Comparison of ENCODE assay signal across 8 cellular contexts in genomic region chr1:172399369-172400072, GRCh38. TPM values are rescaled to one million over a fixed set of nuclear protein-coding genes. Genes with fewer than 3 reads are reported as not detected.
DNase-seq lines count a peak whose midpoint lies in the region; ATAC-seq and TF ChIP-seq lines count a peak whose summit lies in the region.

No MANE protein-coding gene starts in this region.

- POLR2A ChIA-PET in HCT116 (lab: Charles Lee): interaction anchor here (1.2 kb wide), 1 partner anchor 397 kb away, joined by 3 read pairs; no protein-coding TSS in a partner anchor

- no peak for TF ChIP-seq POLR2A in HCT116 (IDR thresholded peaks at IDR 0.05; ENCODE audit: borderline replicate concordance, extremely low read depth, insufficient read depth, insufficient read length)

- H3K36me3 ChIP-seq in HCT116 (ENCODE audit: control insufficient read depth in 1 of 2, insufficient read depth in 2 of 2, low read length in 2 of 2) (no peaks in the 10 kb centered on the region), OCI-LY3 (replicated peaks; ENCODE audit: low read depth, low read length) (no peaks in the 10 kb centered on the region)

- H2AFZ ChIP-seq in HCT116 (ENCODE audit: low read depth, low read length, poor library complexity, severe bottlenecking) (peak overlapping the region; percentile 74), OCI-LY3 (ENCODE audit: low read depth, low read length) (peak overlapping the region; percentile 68)

- peak; percentile 61 for DNase-seq in DMS 273 (lab: John Stamatoyannopoulos, UW; ENCODE audit: unreplicated experiment)
- DNase-seq in HCT116 (ENCODE audit: low read depth, low spot score): peak; percentile 58
- peak; percentile 95 for DNase-seq in astrocyte of the spinal cord (ENCODE audit: low read depth, low spot score)
- peak; percentile 59 to 93 for DNase-seq in hippocampal formation (lab: John Stamatoyannopoulos, UW)
- DNase-seq in retina: peak; percentile 32

- peak; percentile 90 for TF ChIP-seq RAD21 in HCT116 (IDR thresholded peaks at IDR 0.05; ENCODE audit: low read depth)

- H3K79me2 ChIP-seq in HCT116 (ENCODE audit: insufficient read depth, low read length) (no peaks in the 10 kb centered on the region), OCI-LY3 (ENCODE audit: low read length) (no peaks in the 10 kb centered on the region)

- H3K27me3 ChIP-seq in HCT116 (ENCODE audit: insufficient read depth, low read length) (peaks cover 5% of the 10 kb centered on the region; the same call in 1 of the 2 replicates), OCI-LY3 (ENCODE audit: low read depth, low read length) (no peaks in the 10 kb centered on the region)

- CTCF ChIA-PET in HCT116 (lab: Charles Lee): interaction anchor here (0.6 to 1.4 kb wide), 31 partner anchors 9 to 599 kb away, joined by 3 to 34 read pairs (median 4); no protein-coding TSS in a partner anchor

- H3K9ac ChIP-seq in HCT116 (ENCODE audit: low read length): no peak overlapping the region
- H3K9ac ChIP-seq in OCI-LY3 (ENCODE audit: low read length): peak overlapping the region; percentile 94

- no peaks in the 10 kb centered on the region for H3K9me2 ChIP-seq in HCT116 (ENCODE audit: insufficient read depth)

- peak; percentile 24 to 91 (median 73); a peak in 5 of 6 replicates for TF ChIP-seq CTCF in HCT116 (IDR thresholded peaks at IDR 0.05 in 2 of 3, conservative IDR thresholded peaks at IDR 0.05 in 1 of 3; ENCODE audit: borderline replicate concordance in 1 of 3, insufficient read depth in 1 of 3, low read depth in 2 of 3, low read length in 2 of 3)
- TF ChIP-seq CTCF in OCI-LY3 (IDR thresholded peaks at IDR 0.05; ENCODE audit: low read depth, low read length): peak; percentile 82
- TF ChIP-seq CTCF in astrocyte of the spinal cord (IDR thresholded peaks at IDR 0.05; ENCODE audit: low read depth, low read length): peak; percentile 23

- intact Hi-C loops in HCT116 (cut with micrococcal nuclease): loop anchor here (1.0 to 5.0 kb wide), 4 partner anchors 264 to 597 kb away; no protein-coding TSS in a partner anchor

- in situ Hi-C loops in astrocyte of the spinal cord (cut with HindIII; ENCODE audit: low sequenced_read_pairs): no loop called here

- ATAC-seq in HCT116: peak; percentile 82
- ATAC-seq in HG03025 (IDR thresholded peaks at IDR 0.05; ENCODE audit: low FRiP score, unreplicated experiment): no peak
- ATAC-seq in GM21717 (IDR thresholded peaks at IDR 0.05; ENCODE audit: unreplicated experiment): no peak

- RAD21 ChIA-PET in HCT116 (lab: Charles Lee; ENCODE audit: low non-redundant PET in 1 of 2, low total read pairs in 2 of 2, uncharacterized antibody in 2 of 2, unreplicated experiment in 2 of 2): no interaction called here

- no peaks in the 10 kb centered on the region for H4K20me1 ChIP-seq in HCT116 (ENCODE audit: insufficient read depth)
- no peaks in the 10 kb centered on the region for H4K20me1 ChIP-seq in OCI-LY3 (ENCODE audit: insufficient read depth, low read length)

- H3K4me1 ChIP-seq in HCT116 (ENCODE audit: control insufficient read depth in 1 of 2, insufficient read depth in 2 of 2, low read length in 2 of 2) (peaks cover 5 to 9% of the 10 kb centered on the region in 2 experiments; a peak in 3 of 4 replicates), OCI-LY3 (ENCODE audit: low read length) (peaks cover 75% of the 10 kb centered on the region)

- H3K4me3 ChIP-seq in HCT116 (replicated peaks in 1 of 2; ENCODE audit: low read depth in 1 of 2, low read length in 2 of 2) (no peak overlapping the region), OCI-LY3 (ENCODE audit: low read length) (peak overlapping the region; percentile 55), astrocyte of the spinal cord (ENCODE audit: low read depth, low read length) (no peak overlapping the region)

- no TSS peak for BruUV-seq in HCT116 (replicated peaks; lab: Mats Ljungman, UMichigan)

- H3K4me2 ChIP-seq in HCT116 (ENCODE audit: low read length): peak overlapping the region; percentile 65
- peak overlapping the region; percentile 73 for H3K4me2 ChIP-seq in OCI-LY3 (ENCODE audit: low read length)

- H3K27ac ChIP-seq in HCT116 (ENCODE audit: low read depth, low read length) (no peak overlapping the region), OCI-LY3 (ENCODE audit: low read length) (peak overlapping the region; percentile 93)

- H3K9me3 ChIP-seq in HCT116 (ENCODE audit: control insufficient read depth in 1 of 2, insufficient read depth in 1 of 2, low read depth in 1 of 2, low read length in 2 of 2) (no peaks in the 10 kb centered on the region), OCI-LY3 (ENCODE audit: insufficient read depth, low read length) (no peaks in the 10 kb centered on the region)

TF ChIP-seq in HCT116, 20 proteins besides CTCF, POLR2A, EP300 and RAD21:
- TF ChIP-seq ZNF274 (IDR thresholded peaks at IDR 0.05; ENCODE audit: low read depth, low read length) (no peak), JUND (IDR thresholded peaks at IDR 0.05) (no peak), CBX3 (IDR thresholded peaks at IDR 0.05; ENCODE audit: low read depth) (no peak), ZFX (IDR thresholded peaks at IDR 0.05) (no peak), SIN3A (IDR thresholded peaks at IDR 0.05; ENCODE audit: low read depth) (no peak)
- TF ChIP-seq, protein P1, sequence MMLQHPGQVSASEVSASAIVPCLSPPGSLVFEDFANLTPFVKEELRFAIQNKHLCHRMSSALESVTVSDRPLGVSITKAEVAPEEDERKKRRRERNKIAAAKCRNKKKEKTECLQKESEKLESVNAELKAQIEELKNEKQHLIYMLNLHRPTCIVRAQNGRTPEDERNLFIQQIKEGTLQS (IDR thresholded peaks at IDR 0.05): no peak

RNA-seq across cellular contexts. Expression of gene C1orf105, which starts 21.0 kb away (rescaled TPM):
- not detected for total RNA-seq in HCT116 (2021; ENCODE audit: unreplicated experiment)
- not detected in 2 replicates for polyA plus RNA-seq in HCT116 (2012)

RNA-seq across cellular contexts. Expression of gene PIGC, which starts 44.3 kb away (rescaled TPM):
- 11.9 TPM for total RNA-seq in HCT116 (2021; ENCODE audit: unreplicated experiment)
- polyA plus RNA-seq in HCT116 (2012): 10.8 and 13.6 TPM in 2 replicates

Comparison
In these comparisons a context has a peak if more than half of its experiments do, and no peak if none do; other contexts are left out.
1. DNase-seq: peak in every context shown above with its lines; median percentile 95 in astrocyte of the spinal cord; 76 in hippocampal formation; 61 in DMS 273; 58 in HCT116; 32 in retina.
2. CTCF ChIP-seq: peak in every context shown above with its lines; median percentile 82 in OCI-LY3; 73 in HCT116; 23 in astrocyte of the spinal cord.